ENCODE assay signal across 26 cellular contexts in the genomic region with DNA sequence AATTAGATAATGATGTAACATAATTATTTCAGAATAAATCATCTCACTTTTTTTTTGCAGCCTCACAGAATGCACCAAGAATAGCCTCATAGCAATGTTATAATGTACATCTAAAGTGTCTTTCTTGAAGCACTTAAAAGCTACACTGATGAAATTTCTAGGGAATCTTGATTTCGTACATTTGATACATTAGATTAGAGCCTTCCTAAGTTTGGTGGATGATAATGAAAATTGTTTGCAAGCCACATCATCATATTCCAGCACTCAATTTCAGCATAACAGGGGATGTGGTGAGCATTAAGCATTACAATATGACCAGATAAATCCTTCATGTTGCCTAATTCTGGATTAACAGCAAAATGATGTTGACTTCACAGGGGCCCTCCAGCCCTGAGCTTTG. TPM values are rescaled to one million over a fixed set of nuclear protein-coding genes. Genes with fewer than 3 reads are reported as not detected.
"Had no signal": no experiment of that assay in that cellular context is flagged by ENCODE, and none has a peak within 500 bp of the region (broad histone marks: within the 10 kb centered on the region; RNA-seq: fewer than 3 reads in every experiment).

No MANE protein-coding gene starts in this region.

- H3K4me1 ChIP-seq: pancreas, right atrium auricular region, right lobe of liver, upper lobe of right lung had no signal

- H3K4me3 ChIP-seq: hepatocyte, left ventricle myocardium inferior, lung, pancreas, right atrium auricular region, right lobe of liver, skin epidermis, stomach, thoracic aorta, tibial artery, upper lobe of right lung had no signal

- DNase-seq: islet precursor cell; left ventricle myocardium inferior; mesendoderm; naive B cell; nucleus accumbens; pancreas; right lobe of liver; stimulated activated CD4-positive, alpha-beta T cell treated with anti-CD3 and anti-CD28 coated beads, Interleukin-12 subunit alpha, Interleukin-12 subunit beta, amount 100 ng/mL, for 4 hours; stimulated activated CD4-positive, alpha-beta T cell treated with anti-CD3 and anti-CD28 coated beads, Interleukin-15, amount 100 ng/mL, for 24 hours; stimulated activated CD4-positive, alpha-beta T cell treated with anti-CD3 and anti-CD28 coated beads, Interleukin-2, amount 100 ng/mL, for 24 hours; stimulated activated CD4-positive, alpha-beta T cell treated with anti-CD3 and anti-CD28 coated beads, Interleukin-4, amount 100 ng/mL, for 1 hour; stimulated activated naive B cell treated with anti-CD40 and anti-IgM and Interleukin-4, amounts not matched to agents 10 μg/mL and 1 μg/mL and 100 μg/mL, for 72 hours; stimulated activated naive CD8-positive, alpha-beta T cell treated with anti-CD3 and anti-CD28 coated beads, Interleukin-15, Interleukin-2, amounts not matched to agents 100 U/mL and 50 U/mL, for 24 hours; stomach; tibial artery; trophoblast cell; upper lobe of right lung had no signal

- H3K9me3 ChIP-seq: left ventricle myocardium inferior, pancreas, right atrium auricular region, right lobe of liver, stomach, thoracic aorta, tibial artery, upper lobe of right lung had no signal

- H3K27ac ChIP-seq: hepatocyte, left ventricle myocardium inferior, pancreas, right atrium auricular region, right lobe of liver, stomach, thoracic aorta, tibial artery, upper lobe of right lung had no signal

- H3K4me3 Mint-ChIP-seq: mesothelial cell of epicardium; naive B cell; natural killer cell treated with Interleukin-12 subunit alpha and Interleukin-12 subunit beta and Interleukin-15 and Interleukin-18, amount 100 ng/mL, for 72 hours; stimulated activated naive B cell treated with anti-CD40 and anti-IgM and Interleukin-4, amounts not matched to agents 10 μg/mL and 1 μg/mL and 100 μg/mL, for 72 hours had no signal

- H3K36me3 ChIP-seq: left ventricle myocardium inferior, pancreas, right atrium auricular region, right lobe of liver, stomach, thoracic aorta, tibial artery, upper lobe of right lung had no signal

- ATAC-seq: pancreas; right lobe of liver; stimulated activated naive B cell treated with anti-CD40 and anti-IgM and Interleukin-4, amounts not matched to agents 10 μg/mL and 1 μg/mL and 100 μg/mL, for 72 hours; stimulated activated naive CD8-positive, alpha-beta T cell treated with anti-CD3 and anti-CD28 coated beads, Interleukin-15, Interleukin-2, amounts not matched to agents 100 U/mL and 50 U/mL, for 24 hours; upper lobe of right lung had no signal

- H3K9me3 Mint-ChIP-seq: natural killer cell treated with Interleukin-12 subunit alpha and Interleukin-12 subunit beta and Interleukin-15 and Interleukin-18, amount 100 ng/mL, for 72 hours; stimulated activated naive B cell treated with anti-CD40 and anti-IgM and Interleukin-4, amounts not matched to agents 10 μg/mL and 1 μg/mL and 100 μg/mL, for 72 hours had no signal

- H3K27me3 ChIP-seq: hepatocyte, pancreas, right atrium auricular region, right lobe of liver, tibial artery, upper lobe of right lung had no signal

- H3K27ac Mint-ChIP-seq: naive B cell; natural killer cell treated with Interleukin-12 subunit alpha and Interleukin-12 subunit beta and Interleukin-15 and Interleukin-18, amount 100 ng/mL, for 72 hours; stimulated activated naive B cell treated with anti-CD40 and anti-IgM and Interleukin-4, amounts not matched to agents 10 μg/mL and 1 μg/mL and 100 μg/mL, for 72 hours had no signal

- H3K36me3 Mint-ChIP-seq: mesothelial cell of epicardium; natural killer cell treated with Interleukin-12 subunit alpha and Interleukin-12 subunit beta and Interleukin-15 and Interleukin-18, amount 100 ng/mL, for 72 hours; stimulated activated naive B cell treated with anti-CD40 and anti-IgM and Interleukin-4, amounts not matched to agents 10 μg/mL and 1 μg/mL and 100 μg/mL, for 72 hours had no signal

RNA-seq across cellular contexts. Expression of gene METTL24, which starts 9.7 kb away (rescaled TPM):
- total RNA-seq: natural killer cell treated with Interleukin-12 subunit alpha and Interleukin-12 subunit beta and Interleukin-15 and Interleukin-18, amount 100 ng/mL, for 72 hours; pulmonary artery endothelial cell had no signal
- polyA plus RNA-seq: neural cell had no signal

RNA-seq across cellular contexts. Expression of gene DDO, which starts 47.5 kb away (rescaled TPM):
- total RNA-seq: mesothelial cell of epicardium had no signal
- polyA plus RNA-seq: neural cell had no signal
